In the genomic region with DNA sequence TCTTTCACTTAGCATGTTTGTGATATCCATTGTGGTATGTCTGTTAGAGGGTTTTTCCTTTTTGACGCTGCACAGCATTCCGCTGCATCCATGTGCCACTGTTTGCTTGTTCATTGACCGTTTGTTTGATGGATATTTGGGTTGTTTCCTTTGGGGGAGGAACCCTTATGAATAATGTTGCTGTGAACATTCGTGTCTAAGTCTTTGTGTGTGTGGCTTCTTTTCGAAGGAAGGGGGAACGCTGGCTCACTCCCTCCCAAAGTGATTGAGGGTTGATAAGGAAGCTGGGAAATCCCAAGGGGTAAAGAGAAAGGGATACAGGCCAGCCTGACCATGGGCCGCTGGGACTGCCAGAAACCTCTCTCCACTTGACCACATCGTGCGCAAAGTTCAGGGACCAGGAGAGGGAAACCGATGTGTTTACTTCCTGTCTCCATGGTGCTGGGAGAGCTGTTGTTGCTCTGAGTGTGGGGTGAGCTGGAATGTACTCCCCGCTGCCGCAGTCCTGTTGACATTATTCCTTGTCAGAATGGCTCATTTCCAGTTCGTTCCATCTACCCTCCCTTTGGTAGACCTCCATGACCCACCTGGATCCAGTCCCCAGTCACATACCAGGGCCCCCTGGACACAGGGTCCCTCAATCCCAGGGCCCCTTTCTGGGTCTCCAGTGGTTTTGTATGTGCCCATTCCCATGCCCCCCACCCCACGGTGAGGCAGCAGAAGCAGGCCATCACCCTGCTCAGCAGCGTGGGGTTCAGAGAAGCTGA, we compare ENCODE assay signal across 11 cellular contexts. TPM values are rescaled to one million over a fixed set of nuclear protein-coding genes. Genes with fewer than 3 reads are reported as not detected.
DNase-seq lines count a peak whose midpoint lies in the region; ATAC-seq and TF ChIP-seq lines count a peak whose summit lies in the region.
"Had no signal": no experiment of that assay in that cellular context is flagged by ENCODE, and none has a peak within 500 bp of the region (broad histone marks: within the 10 kb centered on the region; RNA-seq: fewer than 3 reads in every experiment).

No MANE protein-coding gene starts in this region.

- H3K27me3 Mint-ChIP-seq in mesothelial cell of epicardium (ENCODE audit: low read depth), result no peaks in the 10 kb centered on the region
- H3K27me3 Mint-ChIP-seq: activated CD4-positive, alpha-beta memory T cell treated with anti-CD3 and anti-CD28 coated beads, Interleukin-2, amount 10 ng/mL, durations not matched to agents 7 days and 5 days had no signal

- no peaks in the 10 kb centered on the region for H3K36me3 ChIP-seq in esophagus (ENCODE audit: control insufficient read depth in 2 of 2, insufficient read depth in 2 of 2, low read length in 1 of 2)
- H3K36me3 ChIP-seq in transverse colon, result no peaks in the 10 kb centered on the region

- peaks cover 33% of the 10 kb centered on the region for H3K4me1 Mint-ChIP-seq in mesothelial cell of epicardium
- H3K4me1 Mint-ChIP-seq: activated CD4-positive, alpha-beta memory T cell treated with anti-CD3 and anti-CD28 coated beads, Interleukin-2, amount 10 ng/mL, durations not matched to agents 7 days and 5 days had no signal

- TF ChIP-seq CTCF in mesothelial cell of epicardium (IDR thresholded peaks at IDR 0.05; ENCODE audit: unreplicated experiment) (no peak), transverse colon (IDR thresholded peaks at IDR 0.05) (no peak)

- peak; percentile 53 for TF ChIP-seq EP300 in transverse colon (IDR thresholded peaks at IDR 0.05; ENCODE audit: low read depth)

- in situ Hi-C loops in transverse colon (cut with MboI; ENCODE audit: low pct_ligation_motif_present in 1 of 4, low pct_unique_long_range_greater_than_20kb in 1 of 4, low sequenced_read_pairs in 3 of 4), result no loop called here

- no peak overlapping the region for H3K4me3 Mint-ChIP-seq in mesothelial cell of epicardium
- H3K4me3 Mint-ChIP-seq: activated CD4-positive, alpha-beta memory T cell treated with anti-CD3 and anti-CD28 coated beads, Interleukin-2, amount 10 ng/mL, durations not matched to agents 7 days and 5 days had no signal

- ATAC-seq in GM21717 (IDR thresholded peaks at IDR 0.05; ENCODE audit: unreplicated experiment) (no peak), HG02870 (IDR thresholded peaks at IDR 0.05; ENCODE audit: unreplicated experiment) (no peak)

- H3K4me1 ChIP-seq in esophagus (ENCODE audit: control insufficient read depth in 2 of 2, insufficient read depth in 2 of 2, low read length in 1 of 2), result peaks cover 0 to 14% of the 10 kb centered on the region in 2 donors
- peaks cover 41 to 63% (median 53%) of the 10 kb centered on the region in 4 donors for H3K4me1 ChIP-seq in transverse colon

- no peaks in the 10 kb centered on the region for H3K9me3 ChIP-seq in esophagus (ENCODE audit: control insufficient read depth in 2 of 2, insufficient read depth in 1 of 2, low read depth in 1 of 2, low read length in 1 of 2)
- peaks cover 0 to 3% of the 10 kb centered on the region in 2 donors for H3K9me3 ChIP-seq in transverse colon

- peaks cover 7% of the 10 kb centered on the region for H3K9me3 Mint-ChIP-seq in mesothelial cell of epicardium

- H3K27me3 ChIP-seq in esophagus (ENCODE audit: control insufficient read depth in 1 of 2, insufficient read depth in 2 of 2, low read length in 2 of 2), result no peaks in the 10 kb centered on the region
- no peaks in the 10 kb centered on the region for H3K27me3 ChIP-seq in transverse colon

- peak overlapping the region; percentile 61 for H3K27ac Mint-ChIP-seq in mesothelial cell of epicardium
- H3K27ac Mint-ChIP-seq: activated CD4-positive, alpha-beta memory T cell treated with anti-CD3 and anti-CD28 coated beads, Interleukin-2, amount 10 ng/mL, durations not matched to agents 7 days and 5 days had no signal

- intact Hi-C loops in transverse colon (cut with DNase I; ENCODE audit: low total_unique reads), result no loop called here

- H3K36me3 Mint-ChIP-seq in mesothelial cell of epicardium, result peaks cover 7% of the 10 kb centered on the region

- DNase-seq in DMS53 (lab: John Stamatoyannopoulos, UW), result peak; percentile 61
- DNase-seq in DMS53 treated with DMSO at 0.1 percent for 48 hours (lab: John Stamatoyannopoulos, UW; ENCODE audit: unreplicated experiment), result no peak
- DNase-seq in mesothelial cell of epicardium (ENCODE audit: low spot score in 2 of 2, unreplicated experiment in 2 of 2), result peak in 1 of 2 experiments; percentile 19
- DNase-seq in transverse colon, result peak; percentile 58
- DNase-seq in A172 (ENCODE audit: low spot score), result no peak
- DNase-seq: activated CD4-positive, alpha-beta memory T cell treated with anti-CD3 and anti-CD28 coated beads, Interleukin-2, amount 10 ng/mL, durations not matched to agents 7 days and 5 days; NCI-H2081 treated with DMSO at 0.1 percent for 48 hours had no signal

- TF ChIP-seq POLR2A in transverse colon (IDR thresholded peaks at IDR 0.05), result no peak

- 59 to 62% methylated on average over 15 of the region's 15 CpGs for WGBS in esophagus, 2 donors
- WGBS in transverse colon (ENCODE audit: low coverage in 1 of 2), 2 donors, result 59 to 65% methylated on average over 12 to 15 of the region's 15 CpGs

- H3K27ac ChIP-seq in esophagus (ENCODE audit: low read depth in 2 of 2, low read length in 1 of 2) (peak overlapping the region; percentile 68 to 79), transverse colon (peak overlapping the region; percentile 74 to 91 (median 82))
- H3K27ac ChIP-seq: 22Rv1 had no signal

- no peak overlapping the region for H3K4me3 ChIP-seq in esophagus (ENCODE audit: low read depth in 1 of 2, low read length in 2 of 2)
- no peak overlapping the region for H3K4me3 ChIP-seq in transverse colon

RNA-seq across cellular contexts. Expression of a gene that starts 39.6 kb away (rescaled TPM):
- 10 to 100 TPM; 12.2 to 13.4 TPM for polyA plus RNA-seq in esophagus
- total RNA-seq in mesothelial cell of epicardium (14.3 to 16.5 TPM (median 14.6 TPM) in 3 replicates), transverse colon (10 to 100 TPM; 29.5 to 44.2 (median 33.1) TPM)
- 32.3 and 43.9 TPM in 2 replicates for total RNA-seq in A172 (2014; rRNA removed; shearing (Covaris generic))

RNA-seq across cellular contexts. Expression of a gene that starts 55.7 kb away (rescaled TPM):
- polyA plus RNA-seq in esophagus, result under 1 TPM; 0.56 to 0.59 TPM
- total RNA-seq in mesothelial cell of epicardium (3.0 to 3.2 TPM (median 3.1 TPM) in 3 replicates), transverse colon (1 to 10 TPM in 1 of 4 donors, under 1 TPM in 3; 0.20 to 1.1 (median 0.58) TPM)
- 0.10 and 0.24 TPM in 2 replicates for total RNA-seq in A172 (2014; rRNA removed; shearing (Covaris generic))
- total RNA-seq: activated CD4-positive, alpha-beta memory T cell treated with anti-CD3 and anti-CD28 coated beads, Interleukin-2, amount 10 ng/mL, durations not matched to agents 7 days and 5 days had no signal

Comparison
In these comparisons a context has a peak if more than half of its experiments do, and no peak if none do; other contexts are left out.
1. DNase-seq: peak in DMS53 (single experiment) and transverse colon (single experiment); none in DMS53 treated with DMSO at 0.1 percent for 48 hours (single experiment) and A172 (single experiment).